16 cellular contexts compared by ENCODE assay signal in the genomic region with DNA sequence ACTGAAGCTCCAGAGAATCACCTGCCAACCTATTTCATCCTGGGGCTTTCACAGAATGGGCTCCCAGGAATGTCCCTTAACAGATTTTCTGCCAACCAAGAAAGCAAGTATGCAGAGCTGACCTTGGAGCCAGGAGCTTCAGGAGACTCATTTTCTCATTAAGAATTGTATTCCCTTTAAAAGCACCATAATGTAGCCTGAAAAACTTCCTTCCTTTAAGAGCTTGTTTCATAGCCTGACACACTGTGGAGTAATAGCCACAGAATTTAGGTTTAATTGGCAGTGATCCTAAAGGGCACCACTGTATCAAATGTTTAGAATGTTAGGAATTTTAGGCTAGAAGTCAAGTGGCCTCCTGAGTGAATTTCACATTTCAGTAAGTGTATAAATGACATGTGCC.
DNase-seq lines count a peak whose midpoint lies in the region; ATAC-seq and TF ChIP-seq lines count a peak whose summit lies in the region.
"Had no signal": no experiment of that assay in that cellular context is flagged by ENCODE, and none has a peak within 500 bp of the region (broad histone marks: within the 10 kb centered on the region; RNA-seq: fewer than 3 reads in every experiment).

No MANE protein-coding gene starts in this region.

- peak; percentile 71 for DNase-seq in ELR (ENCODE audit: low read depth)
- DNase-seq in NCI-H226 = peak; percentile 80
- DNase-seq in dermis blood vessel endothelial cell = peak; percentile 55
- no peak for DNase-seq in left lung
- DNase-seq in HuH-7 (ENCODE audit: low spot score) = no peak
- no peak for DNase-seq in DMS79 (lab: John Stamatoyannopoulos, UW)
- no peak for DNase-seq in GM20000 (ENCODE audit: low spot score)
- DNase-seq: activated CD4-positive, alpha-beta T cell treated with anti-CD3 and anti-CD28 coated beads, Interleukin-2, amount 50 U/mL, for 4 hours; activated naive CD8-positive, alpha-beta T cell treated with anti-CD3 and anti-CD28 coated beads, Interleukin-2, amount 50 U/mL, for 24 hours; activated T-cell treated with anti-CD3 and anti-CD28 coated beads, Interleukin-2, amount 50 U/mL, for 72 hours; colonic mucosa; NCI-H345; stimulated activated naive B cell treated with anti-CD40 and anti-IgM and Interleukin-4, amounts not matched to agents 10 μg/mL and 1 μg/mL and 100 μg/mL, for 72 hours had no signal

- H3K4me1 ChIP-seq in left lung = no peaks in the 10 kb centered on the region
- H3K4me1 ChIP-seq: colonic mucosa had no signal

- H3K4me3 ChIP-seq in left lung = no peak overlapping the region
- H3K4me3 ChIP-seq: colonic mucosa, skin epidermis had no signal

- no peaks in the 10 kb centered on the region for H3K36me3 ChIP-seq in left lung
- H3K36me3 ChIP-seq: colonic mucosa, neutrophil had no signal

- peaks cover 0 to 4% of the 10 kb centered on the region in 2 donors for H3K9me3 ChIP-seq in left lung
- H3K9me3 ChIP-seq: colonic mucosa, neutrophil had no signal

- TF ChIP-seq CTCF in left lung (IDR thresholded peaks at IDR 0.05) = no peak
- no peak for TF ChIP-seq CTCF in GM20000 (IDR thresholded peaks at IDR 0.05; ENCODE audit: extremely low read depth, missing control alignments)

- H3K27me3 ChIP-seq in left lung = no peaks in the 10 kb centered on the region
- H3K27me3 ChIP-seq: colonic mucosa, neutrophil had no signal

- peak overlapping the region in 1 of 2 donors; percentile 25 for H3K27ac ChIP-seq in left lung
- H3K27ac ChIP-seq: colonic mucosa, neutrophil, skin epidermis had no signal

- ATAC-seq in left lung (peak; percentile 81), GM21423 (IDR thresholded peaks at IDR 0.05; ENCODE audit: unreplicated experiment) (no peak)
- ATAC-seq: activated naive CD8-positive, alpha-beta T cell treated with anti-CD3 and anti-CD28 coated beads, Interleukin-2, amount 50 U/mL, for 24 hours; activated T-cell treated with anti-CD3 and anti-CD28 coated beads, Interleukin-2, amount 50 U/mL, for 72 hours; stimulated activated naive B cell treated with anti-CD40 and anti-IgM and Interleukin-4, amounts not matched to agents 10 μg/mL and 1 μg/mL and 100 μg/mL, for 72 hours had no signal

- intact Hi-C loops in left lung (cut with DNase I) = no loop called here

Comparison
In these comparisons a context has a peak if more than half of its experiments do, and no peak if none do; other contexts are left out.
1. DNase-seq: peak in ELR (single experiment), NCI-H226 (single experiment) and dermis blood vessel endothelial cell (single experiment); none in left lung (0 of 2), HuH-7 (single experiment), DMS79 (single experiment) and GM20000 (single experiment).